Comparison of ENCODE assay signal across 10 cellular contexts in the genomic region with DNA sequence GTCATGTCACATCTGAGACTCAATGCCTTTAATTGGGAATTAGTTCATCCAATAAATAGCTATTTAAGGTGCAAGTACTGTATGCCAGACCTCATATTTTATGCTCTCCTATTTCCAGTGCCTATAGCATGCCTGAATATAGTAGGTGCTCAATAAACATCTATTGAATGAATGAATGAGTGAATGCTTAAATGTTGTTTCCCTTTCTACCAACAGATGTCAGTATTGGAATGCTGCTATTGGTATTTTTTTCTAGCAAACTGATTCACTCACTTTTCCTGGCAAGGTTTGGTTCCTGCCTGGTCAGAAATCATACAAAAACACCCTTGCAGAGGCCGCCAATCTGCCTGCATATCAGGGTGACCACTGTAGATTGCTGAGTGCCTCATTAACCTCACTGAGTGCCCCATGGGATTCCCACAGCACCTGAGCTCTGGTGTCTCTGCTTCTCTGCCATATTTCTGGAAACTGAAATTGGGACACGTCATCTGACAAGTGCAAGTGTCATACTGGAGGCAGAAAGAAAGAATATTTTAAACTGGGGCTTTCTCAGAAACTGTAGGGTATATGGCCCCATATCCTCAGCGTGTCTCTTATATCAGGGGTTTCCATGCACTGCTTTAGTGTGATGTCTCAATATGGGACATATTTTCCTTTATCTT.
DNase-seq lines count a peak whose midpoint lies in the region; ATAC-seq, FAIRE-seq and TF ChIP-seq lines count a peak whose summit lies in the region.
"Had no signal": no experiment of that assay in that cellular context is flagged by ENCODE, and none has a peak within 500 bp of the region (broad histone marks: within the 10 kb centered on the region; RNA-seq: fewer than 3 reads in every experiment).

No MANE protein-coding gene starts in this region.

- H3K4me3 ChIP-seq in choroid plexus epithelial cell (ENCODE audit: low read depth, low read length), result no peak overlapping the region
- H3K4me3 ChIP-seq: BLaER1 had no signal

- CTCF ChIA-PET in GM10248 (lab: Yijun Ruan, JAX), result interaction anchor here (1.0 to 2.4 kb wide), 7 partner anchors 9 to 309 kb away, joined by 3 to 9 read pairs (median 4); no protein-coding TSS in a partner anchor

- no peak for DNase-seq in D721Med (ENCODE audit: insufficient read length, low spot score)
- peak; percentile 13 for DNase-seq in choroid plexus epithelial cell (ENCODE audit: low read depth)
- no peak for DNase-seq in omental fat pad (ENCODE audit: low spot score)
- no peak for DNase-seq in GM10248 (ENCODE audit: extremely low spot score)
- no peak for DNase-seq in NCI-H2029 treated with DMSO at 0.1 percent for 48 hours (lab: John Stamatoyannopoulos, UW)
- DNase-seq in amniotic stem cell (lab: John Stamatoyannopoulos, UW), result no peak
- DNase-seq: activated T-cell treated with anti-CD3 and anti-CD28 coated beads, Interleukin-2, amount 50 U/mL, for 4 hours had no signal

- POLR2A ChIA-PET in GM10248 (lab: Yijun Ruan, JAX), result no interaction called here

- no peak for FAIRE-seq in D721Med (lab: Jason Lieb, UNC)

- ATAC-seq in GM19455 (IDR thresholded peaks at IDR 0.05; ENCODE audit: unreplicated experiment) (peak; percentile 82), HG03103 (IDR thresholded peaks at IDR 0.05; ENCODE audit: low read depth, unreplicated experiment) (peak; percentile 54), omental fat pad (ENCODE audit: low FRiP score) (no peak)
- ATAC-seq: activated T-cell treated with anti-CD3 and anti-CD28 coated beads, Interleukin-2, amount 50 U/mL, for 4 hours had no signal

- TF ChIP-seq CTCF in D721Med (IDR thresholded peaks at IDR 0.05; ENCODE audit: insufficient read depth, missing control alignments) (peak; percentile 28), choroid plexus epithelial cell (conservative IDR thresholded peaks at IDR 0.05; ENCODE audit: low read depth, low read length) (peak; percentile 43), omental fat pad (IDR thresholded peaks at IDR 0.05) (no peak), GM10248 (IDR thresholded peaks at IDR 0.05; ENCODE audit: control extremely low read depth, extremely low read depth, low read depth, missing control alignments) (no peak)

Comparison
In these comparisons a context has a peak if more than half of its experiments do, and no peak if none do; other contexts are left out.
1. CTCF ChIP-seq: peak in D721Med (single experiment) and choroid plexus epithelial cell (single experiment); none in omental fat pad (0 of 3) and GM10248 (single experiment).